Comparison of ENCODE assay signal across 10 cellular contexts in genomic region chr2:238169021-238169707, GRCh38. TPM values are rescaled to one million over a fixed set of nuclear protein-coding genes. Genes with fewer than 3 reads are reported as not detected.
A peak's percentile ranks its signal among the peaks of the same experiment; 100 is the strongest.
DNase-seq lines count a peak whose midpoint lies in the region; ATAC-seq and TF ChIP-seq lines count a peak whose summit lies in the region.
"Had no signal": no experiment of that assay in that cellular context is flagged by ENCODE, and none has a peak within 500 bp of the region (broad histone marks: within the 10 kb centered on the region; RNA-seq: fewer than 3 reads in every experiment).

No MANE protein-coding gene starts in this region.

- no peaks in the 10 kb centered on the region for H3K9me3 Mint-ChIP-seq in activated T-cell treated with anti-CD3 and anti-CD28 coated beads, Interleukin-2, amount 50 U/mL, for 72 hours

- no peaks in the 10 kb centered on the region for H3K9me3 ChIP-seq in tibial artery

- H3K27ac ChIP-seq in tibial artery: peak overlapping the region; percentile 44 to 51

- peaks cover 29 to 67% (median 56%) of the 10 kb centered on the region in 3 donors for H3K36me3 ChIP-seq in tibial artery

- H3K4me1 ChIP-seq in tibial artery: peaks cover 0 to 40% (median 25%) of the 10 kb centered on the region in 4 donors

- DNase-seq in DMS153 (lab: John Stamatoyannopoulos, UW): peak; percentile 34
- no peak for DNase-seq in DMS153 treated with DMSO at 0.1 percent for 48 hours (lab: John Stamatoyannopoulos, UW; ENCODE audit: unreplicated experiment)
- peak; percentile 92 for DNase-seq in astrocyte of the cerebellum (ENCODE audit: low read depth)
- peak; percentile 43 for DNase-seq in islet precursor cell
- peak; percentile 82 to 85 for DNase-seq in tibial artery
- no peak for DNase-seq in NCI-H1694 treated with DMSO at 0.1 percent for 48 hours (lab: John Stamatoyannopoulos, UW)
- no peak for DNase-seq in D341Med (ENCODE audit: low spot score)
- DNase-seq in activated T-cell treated with anti-CD3 and anti-CD28 coated beads, Interleukin-2, amount 50 U/mL, for 72 hours: no peak
- DNase-seq: activated CD8-positive, alpha-beta memory T cell treated with anti-CD3 and anti-CD28 coated beads, Interleukin-2, amount 50 U/mL, for 48 hours; stimulated activated naive CD4-positive, alpha-beta T cell treated with Interleukin-2 at 50 U/mL for 16 hours had no signal

- H3K27me3 ChIP-seq in tibial artery: peaks cover 0 to 2% of the 10 kb centered on the region in 2 donors

- intact Hi-C loops in tibial artery (cut with DNase I; ENCODE audit: low total_unique reads): no loop called here

- in situ Hi-C loops in astrocyte of the cerebellum (cut with HindIII; ENCODE audit: low sequenced_read_pairs): no loop called here

- no peaks in the 10 kb centered on the region for H3K4me1 Mint-ChIP-seq in activated T-cell treated with anti-CD3 and anti-CD28 coated beads, Interleukin-2, amount 50 U/mL, for 72 hours (ENCODE audit: low read depth)

- TF ChIP-seq CTCF in astrocyte of the cerebellum (IDR thresholded peaks at IDR 0.05; ENCODE audit: low read depth, low read length, missing control alignments): no peak
- TF ChIP-seq CTCF in tibial artery (IDR thresholded peaks at IDR 0.05): no peak

- no peak overlapping the region for H3K27ac Mint-ChIP-seq in activated T-cell treated with anti-CD3 and anti-CD28 coated beads, Interleukin-2, amount 50 U/mL, for 72 hours

- H3K4me3 Mint-ChIP-seq in activated T-cell treated with anti-CD3 and anti-CD28 coated beads, Interleukin-2, amount 50 U/mL, for 72 hours: no peak overlapping the region

- H3K4me3 ChIP-seq in astrocyte of the cerebellum (ENCODE audit: low read depth, low read length): no peak overlapping the region
- no peak overlapping the region for H3K4me3 ChIP-seq in tibial artery

- peaks cover 16% of the 10 kb centered on the region for H3K27me3 Mint-ChIP-seq in activated T-cell treated with anti-CD3 and anti-CD28 coated beads, Interleukin-2, amount 50 U/mL, for 72 hours (ENCODE audit: low read depth)

- no peak for ATAC-seq in activated T-cell treated with anti-CD3 and anti-CD28 coated beads, Interleukin-2, amount 50 U/mL, for 72 hours (replicated peaks in 1 of 2)

- peaks cover 2 to 13% of the 10 kb centered on the region in 2 donors for H3K36me3 Mint-ChIP-seq in activated T-cell treated with anti-CD3 and anti-CD28 coated beads, Interleukin-2, amount 50 U/mL, for 72 hours (ENCODE audit: insufficient read depth in 2 of 2)

RNA-seq across cellular contexts. Expression of gene ERFE, which starts 10.4 kb away (rescaled TPM):
- under 1 TPM; 0.60 to 0.88 TPM for total RNA-seq in activated T-cell treated with anti-CD3 and anti-CD28 coated beads, Interleukin-2, amount 50 U/mL, for 72 hours

RNA-seq across cellular contexts. Expression of gene KLHL30, which starts 30.7 kb away (rescaled TPM):
- total RNA-seq in activated T-cell treated with anti-CD3 and anti-CD28 coated beads, Interleukin-2, amount 50 U/mL, for 72 hours: not detected

RNA-seq across cellular contexts. Expression of gene ILKAP, which starts 34.3 kb away (rescaled TPM):
- 10 to 100 TPM; 53.2 to 55.5 TPM for total RNA-seq in activated T-cell treated with anti-CD3 and anti-CD28 coated beads, Interleukin-2, amount 50 U/mL, for 72 hours

Comparison
In these comparisons a context has a peak if more than half of its experiments do, and no peak if none do; other contexts are left out.
1. DNase-seq: peak in DMS153 (single experiment), astrocyte of the cerebellum (single experiment), islet precursor cell (single experiment) and tibial artery (2 of 2); none in DMS153 treated with DMSO at 0.1 percent for 48 hours (single experiment), NCI-H1694 treated with DMSO at 0.1 percent for 48 hours (single experiment), D341Med (single experiment) and activated T-cell treated with anti-CD3 and anti-CD28 coated beads, Interleukin-2, amount 50 U/mL, for 72 hours (0 of 2).